8 cellular contexts compared by ENCODE assay signal in the genomic region with DNA sequence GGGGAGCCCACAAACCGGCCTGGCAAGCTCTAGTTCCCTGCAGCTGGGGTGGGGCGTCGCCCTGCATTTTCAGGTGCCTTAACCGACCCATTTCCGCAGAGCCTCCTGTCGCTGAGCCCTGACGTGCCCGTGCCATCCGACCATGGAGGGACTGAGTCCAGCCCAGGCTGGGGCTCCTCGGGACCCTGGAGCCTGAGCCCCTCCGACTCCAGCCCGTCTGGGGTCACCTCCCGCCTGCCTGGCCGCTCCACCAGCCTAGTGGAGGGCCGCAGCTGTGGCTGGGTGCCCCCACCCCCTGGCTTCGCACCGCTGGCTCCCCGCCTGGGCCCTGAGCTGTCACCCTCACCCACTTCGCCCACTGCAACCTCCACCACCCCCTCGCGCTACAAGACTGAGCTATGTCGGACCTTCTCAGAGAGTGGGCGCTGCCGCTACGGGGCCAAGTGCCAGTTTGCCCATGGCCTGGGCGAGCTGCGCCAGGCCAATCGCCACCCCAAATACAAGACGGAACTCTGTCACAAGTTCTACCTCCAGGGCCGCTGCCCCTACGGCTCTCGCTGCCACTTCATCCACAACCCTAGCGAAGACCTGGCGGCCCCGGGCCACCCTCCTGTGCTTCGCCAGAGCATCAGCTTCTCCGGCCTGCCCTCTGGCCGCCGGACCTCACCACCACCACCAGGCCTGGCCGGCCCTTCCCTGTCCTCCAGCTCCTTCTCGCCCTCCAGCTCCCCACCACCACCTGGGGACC. TPM values are rescaled to one million over a fixed set of nuclear protein-coding genes. Genes with fewer than 3 reads are reported as not detected.
DNase-seq lines count a peak whose midpoint lies in the region; ATAC-seq and TF ChIP-seq lines count a peak whose summit lies in the region.

No MANE protein-coding gene starts in this region.

- H3K27ac Mint-ChIP-seq in stimulated activated effector memory CD8-positive, alpha-beta T cell treated with anti-CD3 and anti-CD28 coated beads, Interleukin-12 subunit alpha, Interleukin-12 subunit beta, amount 100 ng/mL, for 72 hours, result peak overlapping the region; percentile 100

- in situ Hi-C loops in brain microvascular endothelial cell (cut with HindIII; ENCODE audit: low pct_ligation_motif_present, low sequenced_read_pairs), result no loop called here

- H3K4me3 ChIP-seq in GM12875 (ENCODE audit: low read depth, low read length) (peak overlapping the region; percentile 95), brain microvascular endothelial cell (ENCODE audit: low read depth, low read length) (peak overlapping the region; percentile 98), kidney epithelial cell (ENCODE audit: low read depth, low read length) (peak overlapping the region; percentile 95)

- ATAC-seq in stimulated activated effector memory CD8-positive, alpha-beta T cell treated with anti-CD3 and anti-CD28 coated beads, Interleukin-12 subunit alpha, Interleukin-12 subunit beta, amount 100 ng/mL, for 72 hours, result peak; percentile 1

- DNase-seq in SW480 (ENCODE audit: low spot score), result peak; percentile 65
- DNase-seq in brain microvascular endothelial cell, result no peak
- no peak for DNase-seq in kidney epithelial cell (ENCODE audit: low read depth)
- DNase-seq in stimulated activated effector memory CD8-positive, alpha-beta T cell treated with anti-CD3 and anti-CD28 coated beads, Interleukin-12 subunit alpha, Interleukin-12 subunit beta, amount 100 ng/mL, for 72 hours (ENCODE audit: low spot score in 2 of 2), result peak; percentile 41 to 84
- DNase-seq in SK-N-DZ (ENCODE audit: low spot score), result no peak
- DNase-seq in NOMO-1 treated with DMSO at 0.1 percent for 48 hours (lab: John Stamatoyannopoulos, UW; ENCODE audit: unreplicated experiment), result no peak
- no peak for DNase-seq in amniotic stem cell (lab: John Stamatoyannopoulos, UW)

- H3K36me3 Mint-ChIP-seq in stimulated activated effector memory CD8-positive, alpha-beta T cell treated with anti-CD3 and anti-CD28 coated beads, Interleukin-12 subunit alpha, Interleukin-12 subunit beta, amount 100 ng/mL, for 72 hours, result peaks cover 83% of the 10 kb centered on the region

- H3K27me3 ChIP-seq in brain microvascular endothelial cell (replicated peaks) (no peaks in the 10 kb centered on the region), kidney epithelial cell (ENCODE audit: control insufficient read depth, insufficient read depth, low read length) (no peaks in the 10 kb centered on the region)

- peak overlapping the region; percentile 91 for H3K27ac ChIP-seq in brain microvascular endothelial cell

- no peaks in the 10 kb centered on the region for H3K9me3 Mint-ChIP-seq in stimulated activated effector memory CD8-positive, alpha-beta T cell treated with anti-CD3 and anti-CD28 coated beads, Interleukin-12 subunit alpha, Interleukin-12 subunit beta, amount 100 ng/mL, for 72 hours

- H3K36me3 ChIP-seq in brain microvascular endothelial cell (replicated peaks) (peaks cover 9% of the 10 kb centered on the region), kidney epithelial cell (ENCODE audit: control insufficient read depth, insufficient read depth, low read length) (peaks cover 1% of the 10 kb centered on the region)

- no peak for TF ChIP-seq CTCF in GM12875 (IDR thresholded peaks at IDR 0.05; ENCODE audit: borderline replicate concordance, insufficient read depth, low read depth, low read length)
- no peak for TF ChIP-seq CTCF in brain microvascular endothelial cell (IDR thresholded peaks at IDR 0.05; ENCODE audit: low read depth, low read length, missing control alignments)
- TF ChIP-seq CTCF in kidney epithelial cell (IDR thresholded peaks at IDR 0.05; ENCODE audit: insufficient read depth, low read length, poor library complexity, severe bottlenecking), result no peak

- H3K4me3 Mint-ChIP-seq in stimulated activated effector memory CD8-positive, alpha-beta T cell treated with anti-CD3 and anti-CD28 coated beads, Interleukin-12 subunit alpha, Interleukin-12 subunit beta, amount 100 ng/mL, for 72 hours, result peak overlapping the region; percentile 97

- H3K4me1 Mint-ChIP-seq in stimulated activated effector memory CD8-positive, alpha-beta T cell treated with anti-CD3 and anti-CD28 coated beads, Interleukin-12 subunit alpha, Interleukin-12 subunit beta, amount 100 ng/mL, for 72 hours, result peaks cover 54% of the 10 kb centered on the region

RNA-seq across cellular contexts. Expression of a gene that starts 1.2 kb away (rescaled TPM):
- total RNA-seq in kidney epithelial cell, result 7.5 and 12.4 TPM in 2 replicates
- polyA plus RNA-seq in SK-N-DZ (2014; cell fraction: cytosol; rRNA removed), result 0.05 and 0.12 TPM in 2 replicates
- polyA plus RNA-seq in SK-N-DZ (2014; cell fraction: nucleus; rRNA removed), result 0.25 and 3.2 TPM in 2 replicates

RNA-seq across cellular contexts. Expression of a gene that starts 4.7 kb away (rescaled TPM):
- total RNA-seq in kidney epithelial cell, result 22.8 and 46.9 TPM in 2 replicates
- 6.1 and 6.7 TPM in 2 replicates for polyA plus RNA-seq in SK-N-DZ (2014; cell fraction: cytosol; rRNA removed)
- 45.7 and 55.9 TPM in 2 replicates for polyA plus RNA-seq in SK-N-DZ (2014; cell fraction: nucleus; rRNA removed)

RNA-seq across cellular contexts. Expression of a gene that starts 16.6 kb away (rescaled TPM):
- 22.8 and 28.6 TPM in 2 replicates for total RNA-seq in kidney epithelial cell
- 22.6 and 23.4 TPM in 2 replicates for polyA plus RNA-seq in SK-N-DZ (2014; cell fraction: cytosol; rRNA removed)
- 5.6 and 6.3 TPM in 2 replicates for polyA plus RNA-seq in SK-N-DZ (2014; cell fraction: nucleus; rRNA removed)

RNA-seq across cellular contexts. Expression of a gene that starts 16.9 kb away (rescaled TPM):
- 37.8 and 44.6 TPM in 2 replicates for total RNA-seq in kidney epithelial cell
- 22.7 and 24.5 TPM in 2 replicates for polyA plus RNA-seq in SK-N-DZ (2014; cell fraction: cytosol; rRNA removed)
- 20.1 and 24.0 TPM in 2 replicates for polyA plus RNA-seq in SK-N-DZ (2014; cell fraction: nucleus; rRNA removed)

RNA-seq across cellular contexts. Expression of a gene that starts 27.9 kb away (rescaled TPM):
- 1,721 and 2,288 TPM in 2 replicates for total RNA-seq in kidney epithelial cell
- polyA plus RNA-seq in SK-N-DZ (2014; cell fraction: cytosol; rRNA removed), result 33.7 and 54.4 TPM in 2 replicates
- 34.5 and 39.1 TPM in 2 replicates for polyA plus RNA-seq in SK-N-DZ (2014; cell fraction: nucleus; rRNA removed)

Comparison
In these comparisons a context has a peak if more than half of its experiments do, and no peak if none do; other contexts are left out.
1. DNase-seq: peak in SW480 (single experiment) and stimulated activated effector memory CD8-positive, alpha-beta T cell treated with anti-CD3 and anti-CD28 coated beads, Interleukin-12 subunit alpha, Interleukin-12 subunit beta, amount 100 ng/mL, for 72 hours (2 of 2); none in brain microvascular endothelial cell (single experiment), kidney epithelial cell (single experiment), SK-N-DZ (single experiment), NOMO-1 treated with DMSO at 0.1 percent for 48 hours (single experiment) and amniotic stem cell (single experiment).
2. Peak in every context shown above with its lines, with median percentiles within 50 percentile points of each other: H3K4me3 ChIP-seq.